5 cellular contexts compared by ENCODE assay signal in the genomic region with DNA sequence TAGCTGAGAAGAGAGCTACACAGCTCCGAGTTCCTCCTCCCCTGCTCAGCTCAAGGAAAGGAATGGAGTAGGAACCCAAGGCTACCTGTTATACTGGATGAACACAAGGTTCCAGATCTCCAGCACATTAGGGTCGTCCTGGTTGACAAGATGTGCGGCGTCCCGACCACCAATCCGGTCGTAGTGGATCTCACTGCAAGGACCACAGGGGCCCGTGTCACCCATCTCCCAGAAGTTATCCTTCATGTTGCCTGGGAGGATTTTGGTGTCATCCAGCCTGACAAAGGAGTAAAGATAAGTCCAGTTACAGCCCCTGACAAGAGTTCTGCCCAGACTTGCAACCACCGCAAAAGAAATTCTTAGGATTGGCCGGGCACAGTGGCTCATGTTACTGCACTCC.
"Had no signal": no experiment of that assay in that cellular context is flagged by ENCODE, and none has a peak within 500 bp of the region (broad histone marks: within the 10 kb centered on the region; RNA-seq: fewer than 3 reads in every experiment).

No MANE protein-coding gene starts in this region.

- H3K9me3 Mint-ChIP-seq: H9 had no signal

- DNase-seq: GM23248, H9, HCEC 1CT, IMR-90, KBM-7 had no signal

- H2AFZ ChIP-seq: GM23248 had no signal

- H3K4me3 ChIP-seq: GM23248 had no signal

- H3K4me1 Mint-ChIP-seq: H9 had no signal

- H3K27ac ChIP-seq: GM23248 had no signal

- H3K4me3 Mint-ChIP-seq: H9 had no signal
